ENCODE assay signal across 8 cellular contexts in the genomic region with DNA sequence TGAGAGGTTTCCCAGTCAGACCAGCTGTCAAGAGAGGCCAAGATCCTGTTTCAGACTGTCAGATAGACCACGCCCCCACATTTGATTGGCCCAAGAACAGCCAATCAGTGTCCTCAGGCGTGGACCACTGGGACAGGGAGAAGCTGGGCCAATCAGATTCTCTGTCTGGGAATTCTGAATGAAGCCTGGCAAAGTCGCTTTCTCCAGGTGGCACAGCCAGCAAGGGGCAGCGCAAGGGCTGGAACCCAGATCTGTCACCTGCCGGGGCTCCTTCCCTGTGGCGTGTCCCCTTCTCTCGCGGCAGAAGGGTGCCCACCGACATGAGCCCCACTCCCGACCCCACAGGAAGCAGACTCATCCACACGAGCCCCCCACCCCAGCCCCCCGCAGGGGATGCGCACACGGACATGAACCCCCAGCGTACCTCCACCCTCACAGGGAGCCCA. TPM values are rescaled to one million over a fixed set of nuclear protein-coding genes. Genes with fewer than 3 reads are reported as not detected.
A peak's percentile ranks its signal among the peaks of the same experiment; 100 is the strongest.
DNase-seq lines count a peak whose midpoint lies in the region; ATAC-seq and TF ChIP-seq lines count a peak whose summit lies in the region.

No MANE protein-coding gene starts in this region.

- POLR2A ChIA-PET in OCI-LY7 (lab: Charles Lee): no interaction called here

- no peak overlapping the region for H3K4me3 Mint-ChIP-seq in endothelial cell (ENCODE audit: unreplicated experiment)

- TF ChIP-seq EP300 in transverse colon (IDR thresholded peaks at IDR 0.05; ENCODE audit: low read depth): no peak

- no peak for TF ChIP-seq POLR2A in transverse colon (IDR thresholded peaks at IDR 0.05)

- H3K27me3 Mint-ChIP-seq in endothelial cell (ENCODE audit: unreplicated experiment): peaks cover 6% of the 10 kb centered on the region

- H3K36me3 Mint-ChIP-seq in endothelial cell (ENCODE audit: low read depth, unreplicated experiment): peaks cover 4% of the 10 kb centered on the region

- H2AFZ ChIP-seq in OCI-LY7 (ENCODE audit: low read length): no peak overlapping the region

- H3K9me3 ChIP-seq in OCI-LY7 (ENCODE audit: low read length) (no peaks in the 10 kb centered on the region), transverse colon (no peaks in the 10 kb centered on the region)

- H3K27me3 ChIP-seq in transverse colon: no peaks in the 10 kb centered on the region

- H3K27ac Mint-ChIP-seq in endothelial cell (ENCODE audit: unreplicated experiment): no peak overlapping the region

- intact Hi-C loops in OCI-LY7 (cut with micrococcal nuclease; ENCODE audit: unreplicated experiment): no loop called here
- intact Hi-C loops in transverse colon (cut with DNase I; ENCODE audit: low total_unique reads): no loop called here

- H3K79me2 ChIP-seq in OCI-LY7 (ENCODE audit: insufficient read depth, low read depth, low read length): no peaks in the 10 kb centered on the region

- H4K20me1 ChIP-seq in OCI-LY7 (ENCODE audit: insufficient read depth, low read length): no peaks in the 10 kb centered on the region

- H3K9me3 Mint-ChIP-seq in endothelial cell (ENCODE audit: unreplicated experiment): no peaks in the 10 kb centered on the region

- peaks cover 3% of the 10 kb centered on the region for H3K4me1 Mint-ChIP-seq in endothelial cell (ENCODE audit: unreplicated experiment)

- no peak overlapping the region for H3K27ac ChIP-seq in OCI-LY7 (ENCODE audit: low read depth, low read length, poor library complexity, severe bottlenecking)
- H3K27ac ChIP-seq in transverse colon: no peak overlapping the region

- TF ChIP-seq CTCF in HFF-Myc (IDR thresholded peaks at IDR 0.05; ENCODE audit: low read depth, low read length, missing control alignments) (no peak), OCI-LY7 (conservative IDR thresholded peaks at IDR 0.05; ENCODE audit: low read length) (no peak), endothelial cell (IDR thresholded peaks at IDR 0.05; ENCODE audit: unreplicated experiment) (no peak), transverse colon (IDR thresholded peaks at IDR 0.05) (no peak)

- no peak overlapping the region for H3K4me3 ChIP-seq in HFF-Myc (replicated peaks; ENCODE audit: low read depth, low read length)
- no peak overlapping the region for H3K4me3 ChIP-seq in OCI-LY7 (ENCODE audit: low read depth, low read length, poor library complexity, severe bottlenecking)
- no peak overlapping the region for H3K4me3 ChIP-seq in transverse colon

- no peak overlapping the region for H3K4me2 ChIP-seq in OCI-LY7 (ENCODE audit: low read length)

- CTCF ChIA-PET in OCI-LY7 (lab: Charles Lee; ENCODE audit: unreplicated experiment): no interaction called here

- no TSS peak for BruUV-seq in OCI-LY7 (replicated peaks; lab: Mats Ljungman, UMichigan)

- no peaks in the 10 kb centered on the region for H3K9me2 ChIP-seq in OCI-LY7 (ENCODE audit: insufficient read depth, low read length)

- ATAC-seq in HG02852 (IDR thresholded peaks at IDR 0.05; ENCODE audit: unreplicated experiment): no peak

- WGBS in transverse colon (ENCODE audit: low coverage in 1 of 2), 2 donors: 77% methylated on average over 15 of the region's 15 CpGs; no CpG with 5 or more reads in 1 of the 2 donors

- H3K4me1 ChIP-seq in OCI-LY7 (ENCODE audit: insufficient read depth, low read length, poor library complexity, severe bottlenecking) (peaks cover 10% of the 10 kb centered on the region), transverse colon (no peaks in the 10 kb centered on the region)

- H3K36me3 ChIP-seq in OCI-LY7 (ENCODE audit: insufficient read depth, low read length) (no peaks in the 10 kb centered on the region), transverse colon (no peaks in the 10 kb centered on the region)

- peak; percentile 39 for DNase-seq in ACHN
- DNase-seq in HFF-Myc (ENCODE audit: extremely low read depth, low read depth): peak; percentile 24
- DNase-seq in OCI-LY7 (ENCODE audit: low spot score): peak; percentile 53
- peak; percentile 9 for DNase-seq in glomerular endothelial cell (ENCODE audit: extremely low read depth, low read depth, low spot score)
- no peak for DNase-seq in endothelial cell (ENCODE audit: low spot score)
- no peak for DNase-seq in stimulated activated naive CD4-positive, alpha-beta T cell (lab: John Stamatoyannopoulos, UW)
- no peak for DNase-seq in transverse colon

- in situ Hi-C loops in ACHN (cut with HindIII; ENCODE audit: low pct_ligation_motif_present, low pct_unique_long_range_greater_than_20kb, low sequenced_read_pairs) (no loop called here), transverse colon (cut with MboI; ENCODE audit: low pct_ligation_motif_present in 1 of 4, low pct_unique_long_range_greater_than_20kb in 1 of 4, low sequenced_read_pairs in 3 of 4) (no loop called here)

RNA-seq across cellular contexts. Expression of a gene that starts 6.3 kb away (rescaled TPM):
- total RNA-seq in OCI-LY7 (2014; rRNA removed; shearing (Covaris generic)): 52.3 and 60.8 TPM in 2 replicates
- total RNA-seq in OCI-LY7 (2022) (39.4 and 42.8 TPM in 2 replicates), glomerular endothelial cell (1.3 and 3.4 TPM in 2 replicates), endothelial cell (ENCODE audit: unreplicated experiment) (5.0 TPM), transverse colon (1 to 10 TPM in 1 of 4 donors, under 1 TPM in 2, not detected in 1; 0.68 to 1.1 (median 0.95) TPM)

Comparison
In these comparisons a context has a peak if more than half of its experiments do, and no peak if none do; other contexts are left out.
1. DNase-seq: peak in ACHN (single experiment), HFF-Myc (single experiment), OCI-LY7 (single experiment) and glomerular endothelial cell (single experiment); none in endothelial cell (single experiment), stimulated activated naive CD4-positive, alpha-beta T cell (0 of 6) and transverse colon (single experiment).